Comparison of ENCODE assay signal across 17 cellular contexts in genomic region chr6:157050537-157051280, GRCh38.
DNase-seq lines count a peak whose midpoint lies in the region; ATAC-seq and TF ChIP-seq lines count a peak whose summit lies in the region.
"Had no signal": no experiment of that assay in that cellular context is flagged by ENCODE, and none has a peak within 500 bp of the region (broad histone marks: within the 10 kb centered on the region; RNA-seq: fewer than 3 reads in every experiment).

No MANE protein-coding gene starts in this region.

- no peaks in the 10 kb centered on the region for H3K9me3 ChIP-seq in CD4-positive, CD25-positive, alpha-beta regulatory T cell (ENCODE audit: control insufficient read depth in 2 of 2, low read length in 2 of 2)
- no peaks in the 10 kb centered on the region for H3K9me3 ChIP-seq in left lung
- H3K9me3 ChIP-seq: lower lobe of right lung had no signal

- H3K4me3 ChIP-seq in CD4-positive, CD25-positive, alpha-beta regulatory T cell (ENCODE audit: low read depth, low read length) = no peak overlapping the region
- H3K4me3 ChIP-seq in left lung = no peak overlapping the region
- H3K4me3 ChIP-seq: lower lobe of right lung had no signal

- no peaks in the 10 kb centered on the region for H3K27me3 ChIP-seq in CD4-positive, CD25-positive, alpha-beta regulatory T cell (ENCODE audit: control insufficient read depth, insufficient read depth, low read length)
- H3K27me3 ChIP-seq in left lung = no peaks in the 10 kb centered on the region

- no peaks in the 10 kb centered on the region for H3K9me3 Mint-ChIP-seq in CD4-positive, CD25-positive, alpha-beta regulatory T cell
- H3K9me3 Mint-ChIP-seq in activated B cell treated with CpG ODN at 0.5 μM for 24 hours = no peaks in the 10 kb centered on the region
- peaks cover 3% of the 10 kb centered on the region for H3K9me3 Mint-ChIP-seq in activated T-helper 2 cell treated with anti-CD3 and anti-CD28 coated beads, Interferon-gamma antibody, Interleukin-2, Interleukin-4, amounts not matched to agents 10 μg/mL and 5 μg/mL and 100 μg/mL, durations not matched to agents 14 hours and 24 hours and 36 hours

- intact Hi-C loops in activated B cell treated with CpG ODN at 0.5 μM for 24 hours (cut with micrococcal nuclease) = no loop called here
- intact Hi-C loops in left lung (cut with DNase I) = no loop called here
- intact Hi-C loops in activated T-helper 2 cell treated with anti-CD3 and anti-CD28 coated beads, Interferon-gamma antibody, Interleukin-2, Interleukin-4, amounts not matched to agents 10 μg/mL and 5 μg/mL and 100 μg/mL, durations not matched to agents 14 hours and 24 hours and 36 hours (cut with micrococcal nuclease) = loop anchor here (5.0 kb wide), 1 partner anchor 102 kb away; no protein-coding TSS in a partner anchor

- CTCF ChIA-PET in activated B cell treated with CpG ODN at 0.5 μM for 24 hours (lab: Charles Lee) = no interaction called here

- H3K4me1 Mint-ChIP-seq in CD4-positive, CD25-positive, alpha-beta regulatory T cell = peaks cover 26 to 57% (median 28%) of the 10 kb centered on the region in 4 donors
- H3K4me1 Mint-ChIP-seq in activated B cell treated with CpG ODN at 0.5 μM for 24 hours = peaks cover 50% of the 10 kb centered on the region
- H3K4me1 Mint-ChIP-seq in activated T-helper 2 cell treated with anti-CD3 and anti-CD28 coated beads, Interferon-gamma antibody, Interleukin-2, Interleukin-4, amounts not matched to agents 10 μg/mL and 5 μg/mL and 100 μg/mL, durations not matched to agents 14 hours and 24 hours and 36 hours (ENCODE audit: low read depth) = peaks cover 21% of the 10 kb centered on the region

- H3K27ac ChIP-seq in CD4-positive, CD25-positive, alpha-beta regulatory T cell (ENCODE audit: insufficient read depth, low read length, poor library complexity, severe bottlenecking) = no peak overlapping the region
- H3K27ac ChIP-seq in left lung = no peak overlapping the region
- H3K27ac ChIP-seq: C4-2B, lower lobe of right lung, parathyroid adenoma, WERI-Rb-1 had no signal

- DNase-seq in CD4-positive, CD25-positive, alpha-beta regulatory T cell = no peak
- DNase-seq in NCI-H1105 treated with DMSO at 0.1 percent for 48 hours (lab: John Stamatoyannopoulos, UW) (peak; percentile 98), activated B cell treated with CpG ODN at 0.5 μM for 24 hours (no peak), lung microvascular endothelial cell (ENCODE audit: low read depth in 2 of 2) (peak; percentile 19 to 61), SIG-M5 (lab: John Stamatoyannopoulos, UW) (no peak), left lung (no peak)
- no peak for DNase-seq in activated T-helper 2 cell treated with anti-CD3 and anti-CD28 coated beads, Interferon-gamma antibody, Interleukin-2, Interleukin-4, amounts not matched to agents 10 μg/mL and 5 μg/mL and 100 μg/mL, durations not matched to agents 14 hours and 24 hours and 36 hours (ENCODE audit: low spot score)
- DNase-seq: activated T-cell treated with anti-CD3 and anti-CD28 coated beads, Interleukin-2, amount 50 U/mL, for 4 hours; lower lobe of right lung; NCI-H526; SHP77 treated with DMSO at 0.1 percent for 48 hours; stimulated activated CD4-positive, alpha-beta T cell treated with anti-CD3 and anti-CD28 coated beads, Interleukin-2, amount 100 ng/mL, for 24 hours; stimulated activated naive CD4-positive, alpha-beta T cell; WERI-Rb-1 had no signal

- H3K4me3 Mint-ChIP-seq in CD4-positive, CD25-positive, alpha-beta regulatory T cell = no peak overlapping the region
- H3K4me3 Mint-ChIP-seq in activated B cell treated with CpG ODN at 0.5 μM for 24 hours = no peak overlapping the region
- no peak overlapping the region for H3K4me3 Mint-ChIP-seq in activated T-helper 2 cell treated with anti-CD3 and anti-CD28 coated beads, Interferon-gamma antibody, Interleukin-2, Interleukin-4, amounts not matched to agents 10 μg/mL and 5 μg/mL and 100 μg/mL, durations not matched to agents 14 hours and 24 hours and 36 hours (ENCODE audit: low read depth)
- H3K4me3 Mint-ChIP-seq: activated T-cell treated with anti-CD3 and anti-CD28 coated beads, Interleukin-2, amount 50 U/mL, for 4 hours had no signal

- H3K27ac Mint-ChIP-seq in CD4-positive, CD25-positive, alpha-beta regulatory T cell = peak overlapping the region in 2 of 3 donors; percentile 69 to 75
- H3K27ac Mint-ChIP-seq in activated B cell treated with CpG ODN at 0.5 μM for 24 hours = peak overlapping the region; percentile 75
- no peak overlapping the region for H3K27ac Mint-ChIP-seq in activated T-helper 2 cell treated with anti-CD3 and anti-CD28 coated beads, Interferon-gamma antibody, Interleukin-2, Interleukin-4, amounts not matched to agents 10 μg/mL and 5 μg/mL and 100 μg/mL, durations not matched to agents 14 hours and 24 hours and 36 hours

- POLR2A ChIA-PET in activated B cell treated with CpG ODN at 0.5 μM for 24 hours (lab: Charles Lee) = no interaction called here

- ATAC-seq in CD4-positive, CD25-positive, alpha-beta regulatory T cell (ENCODE audit: low read depth in 2 of 2) = no peak
- ATAC-seq in activated B cell treated with CpG ODN at 0.5 μM for 24 hours (ENCODE audit: low read depth) (no peak), HG03175 (IDR thresholded peaks at IDR 0.05; ENCODE audit: unreplicated experiment) (no peak), left lung (no peak)
- ATAC-seq: activated T-cell treated with anti-CD3 and anti-CD28 coated beads, Interleukin-2, amount 50 U/mL, for 4 hours; lower lobe of right lung had no signal

- TF ChIP-seq CTCF in activated B cell treated with CpG ODN at 0.5 μM for 24 hours (IDR thresholded peaks at IDR 0.05) = no peak
- TF ChIP-seq CTCF in left lung (IDR thresholded peaks at IDR 0.05) = no peak

- H3K27me3 Mint-ChIP-seq in CD4-positive, CD25-positive, alpha-beta regulatory T cell = no peaks in the 10 kb centered on the region
- H3K27me3 Mint-ChIP-seq in activated B cell treated with CpG ODN at 0.5 μM for 24 hours = no peaks in the 10 kb centered on the region
- no peaks in the 10 kb centered on the region for H3K27me3 Mint-ChIP-seq in activated T-helper 2 cell treated with anti-CD3 and anti-CD28 coated beads, Interferon-gamma antibody, Interleukin-2, Interleukin-4, amounts not matched to agents 10 μg/mL and 5 μg/mL and 100 μg/mL, durations not matched to agents 14 hours and 24 hours and 36 hours (ENCODE audit: low read depth)

- H3K4me1 ChIP-seq in CD4-positive, CD25-positive, alpha-beta regulatory T cell (ENCODE audit: control insufficient read depth, insufficient read depth, low read length, poor library complexity, severe bottlenecking) = peaks cover 17% of the 10 kb centered on the region
- peaks cover 3 to 22% of the 10 kb centered on the region in 2 donors for H3K4me1 ChIP-seq in left lung
- H3K4me1 ChIP-seq: parathyroid adenoma had no signal

- H3K36me3 ChIP-seq in CD4-positive, CD25-positive, alpha-beta regulatory T cell (ENCODE audit: control insufficient read depth, insufficient read depth, low read length) = no peaks in the 10 kb centered on the region
- H3K36me3 ChIP-seq in left lung = no peaks in the 10 kb centered on the region
- H3K36me3 ChIP-seq: lower lobe of right lung, WERI-Rb-1 had no signal

- no peaks in the 10 kb centered on the region for H3K36me3 Mint-ChIP-seq in CD4-positive, CD25-positive, alpha-beta regulatory T cell
- peaks cover 15% of the 10 kb centered on the region for H3K36me3 Mint-ChIP-seq in activated B cell treated with CpG ODN at 0.5 μM for 24 hours (ENCODE audit: low read depth)
- H3K36me3 Mint-ChIP-seq in activated T-helper 2 cell treated with anti-CD3 and anti-CD28 coated beads, Interferon-gamma antibody, Interleukin-2, Interleukin-4, amounts not matched to agents 10 μg/mL and 5 μg/mL and 100 μg/mL, durations not matched to agents 14 hours and 24 hours and 36 hours (ENCODE audit: low read depth) = peaks cover 10% of the 10 kb centered on the region

Comparison
In these comparisons a context has a peak if more than half of its experiments do, and no peak if none do; other contexts are left out.
1. DNase-seq: peak in NCI-H1105 treated with DMSO at 0.1 percent for 48 hours (single experiment) and lung microvascular endothelial cell (2 of 2); none in CD4-positive, CD25-positive, alpha-beta regulatory T cell (0 of 3), activated B cell treated with CpG ODN at 0.5 μM for 24 hours (single experiment), SIG-M5 (single experiment), left lung (0 of 2) and activated T-helper 2 cell treated with anti-CD3 and anti-CD28 coated beads, Interferon-gamma antibody, Interleukin-2, Interleukin-4, amounts not matched to agents 10 μg/mL and 5 μg/mL and 100 μg/mL, durations not matched to agents 14 hours and 24 hours and 36 hours (single experiment).